25 cellular contexts compared by ENCODE assay signal in the genomic region with DNA sequence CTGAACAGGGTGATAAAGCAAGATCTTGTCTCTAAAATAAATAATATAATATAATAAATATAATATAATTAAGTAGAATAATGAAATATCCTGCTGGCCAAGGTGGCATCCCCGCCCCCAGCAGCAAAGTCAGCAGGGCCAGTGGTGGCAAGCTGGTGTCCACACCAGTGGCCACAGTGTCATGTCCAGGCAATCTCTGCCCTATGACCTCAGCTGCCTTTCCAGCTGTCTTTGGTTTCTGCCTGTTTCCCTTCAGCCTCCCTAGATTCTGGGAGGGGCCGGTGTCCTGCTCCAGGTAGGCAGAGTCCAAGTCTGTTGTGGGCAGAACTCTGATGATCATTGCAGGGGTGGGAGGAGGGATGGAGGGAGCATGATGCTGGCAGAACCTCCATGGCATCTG. TPM values are rescaled to one million over a fixed set of nuclear protein-coding genes. Genes with fewer than 3 reads are reported as not detected.
"Had no signal": no experiment of that assay in that cellular context is flagged by ENCODE, and none has a peak within 500 bp of the region (broad histone marks: within the 10 kb centered on the region; RNA-seq: fewer than 3 reads in every experiment).

No MANE protein-coding gene starts in this region.

- ATAC-seq: activated CD8-positive, alpha-beta memory T cell treated with anti-CD3 and anti-CD28 coated beads, Interleukin-2, amount 10 ng/mL, durations not matched to agents 7 days and 5 days; Right ventricle myocardium inferior; T-cell had no signal

- H3K4me3 ChIP-seq: cardiac muscle cell, SK-N-MC had no signal

- DNase-seq: activated B cell treated with CpG ODN at 0.5 μM for 24 hours; activated CD4-positive, alpha-beta T cell treated with anti-CD3 and anti-CD28 coated beads for 1 hour; activated CD4-positive, alpha-beta T cell treated with anti-CD3 and anti-CD28 coated beads, Interleukin-2, amount 10 ng/mL, durations not matched to agents 24 days and 14 days; activated CD4-positive, alpha-beta T cell treated with anti-CD3 and anti-CD28 coated beads, Interleukin-2, amount 50 U/mL, for 48 hours; activated CD8-positive, alpha-beta memory T cell treated with anti-CD3 and anti-CD28 coated beads, Interleukin-2, amount 10 ng/mL, durations not matched to agents 7 days and 5 days; activated gamma-delta T cell; activated naive CD4-positive, alpha-beta T cell treated with anti-CD3 and anti-CD28 coated beads for 36 hours; activated T-cell treated with anti-CD3 and anti-CD28 coated beads, Interleukin-2, amount 50 U/mL, for 24 hours; amygdala; NCI-H1092; NCI-H1417; NCI-H1694 treated with DMSO at 0.1 percent for 48 hours; NCI-H2029 treated with DMSO at 0.1 percent for 48 hours; NCI-H446; NCI-H524; T-cell; T-helper 2 cell; T1000 had no signal

- H3K27ac ChIP-seq: cardiac muscle cell, KMS-11, SK-N-MC had no signal

- H3K36me3 ChIP-seq: cardiac muscle cell had no signal

RNA-seq across cellular contexts. Expression of gene C1QL2, which starts 48.9 kb away (rescaled TPM):
- total RNA-seq: activated B cell treated with CpG ODN at 0.5 μM for 24 hours; activated CD4-positive, alpha-beta T cell treated with anti-CD3 and anti-CD28 coated beads, Interleukin-2, amount 10 ng/mL, durations not matched to agents 24 days and 14 days; activated CD8-positive, alpha-beta memory T cell treated with anti-CD3 and anti-CD28 coated beads, Interleukin-2, amount 10 ng/mL, durations not matched to agents 7 days and 5 days; activated naive CD4-positive, alpha-beta T cell treated with anti-CD3 and anti-CD28 coated beads for 36 hours; activated T-helper 1 cell treated with anti-CD3 and anti-CD28 coated beads, Interleukin-12 subunit alpha, Interleukin-12 subunit beta, Interleukin-2, Interleukin-4 antibody, amounts not matched to agents 30 ng/mL and 10 ng/mL and 1 ng/mL, durations not matched to agents 14 hours and 24 hours and 36 hours; MCF 10A; Right ventricle myocardium inferior; RPMI7951; T-cell had no signal
- polyA plus RNA-seq: cardiac muscle cell had no signal
